21 cellular contexts compared by ENCODE assay signal in genomic region chr5:132193165-132193694, GRCh38. TPM values are rescaled to one million over a fixed set of nuclear protein-coding genes. Genes with fewer than 3 reads are reported as not detected.
DNase-seq lines count a peak whose midpoint lies in the region; ATAC-seq and TF ChIP-seq lines count a peak whose summit lies in the region.
"Had no signal": no experiment of that assay in that cellular context is flagged by ENCODE, and none has a peak within 500 bp of the region (broad histone marks: within the 10 kb centered on the region; RNA-seq: fewer than 3 reads in every experiment).

No MANE protein-coding gene starts in this region.

- no peaks in the 10 kb centered on the region for H3K36me3 ChIP-seq in breast epithelium
- H3K36me3 ChIP-seq in liver (ENCODE audit: control insufficient read depth in 4 of 4, insufficient read depth in 3 of 4, low read depth in 1 of 4, low read length in 3 of 4) = peaks cover 0 to 3% (median under 1%) of the 10 kb centered on the region in 4 donors

- peak overlapping the region; percentile 13 for H3K27ac Mint-ChIP-seq in MCF 10A (ENCODE audit: low read depth, unreplicated experiment)
- H3K27ac Mint-ChIP-seq: CD8-positive, alpha-beta T cell; GM23338 had no signal

- H3K4me1 Mint-ChIP-seq in MCF 10A (ENCODE audit: insufficient read depth, unreplicated experiment) = peaks cover 9% of the 10 kb centered on the region
- H3K4me1 Mint-ChIP-seq: GM23338 had no signal

- H3K27me3 ChIP-seq in breast epithelium (no peaks in the 10 kb centered on the region), liver (ENCODE audit: control insufficient read depth in 4 of 4, insufficient read depth in 4 of 4, low read length in 3 of 4) (no peaks in the 10 kb centered on the region)

- BruUV-seq in MCF 10A (replicated peaks; lab: Mats Ljungman, UMichigan) = no TSS peak

- H3K27ac ChIP-seq in breast epithelium (no peak overlapping the region), liver (ENCODE audit: low read depth in 1 of 2, low read length in 2 of 2) (no peak overlapping the region)
- H3K27ac ChIP-seq: KMS-11 had no signal

- no peak for TF ChIP-seq CTCF in MCF 10A (IDR thresholded peaks at IDR 0.05; ENCODE audit: unreplicated experiment)
- no peak for TF ChIP-seq CTCF in breast epithelium (IDR thresholded peaks at IDR 0.05)
- no peak for TF ChIP-seq CTCF in liver (IDR thresholded peaks at IDR 0.05; ENCODE audit: low read depth, low read length, missing input control)

- H3K9ac ChIP-seq in liver (ENCODE audit: low read depth in 1 of 2, low read length in 2 of 2) = no peak overlapping the region
- H3K9ac ChIP-seq: KMS-11 had no signal

- H3K27me3 Mint-ChIP-seq in MCF 10A (ENCODE audit: insufficient read depth, unreplicated experiment) = no peaks in the 10 kb centered on the region

- no peaks in the 10 kb centered on the region for H3K4me1 ChIP-seq in breast epithelium
- no peaks in the 10 kb centered on the region for H3K4me1 ChIP-seq in liver (ENCODE audit: control insufficient read depth in 4 of 4, insufficient read depth in 4 of 4, low read length in 3 of 4)
- H3K4me1 ChIP-seq: HAP-1 had no signal

- no peak overlapping the region for H3K4me3 Mint-ChIP-seq in MCF 10A (ENCODE audit: unreplicated experiment)
- H3K4me3 Mint-ChIP-seq: CD8-positive, alpha-beta T cell; GM23338 had no signal

- POLR2A ChIA-PET in MCF 10A (lab: Yijun Ruan, JAX) = interaction anchor here (1.9 kb wide), 1 partner anchor 22 kb away, joined by 5 read pairs; no protein-coding TSS in a partner anchor

- intact Hi-C loops in MCF 10A (cut with micrococcal nuclease) = no loop called here
- intact Hi-C loops in breast epithelium (cut with DNase I; ENCODE audit: low total_unique reads) = no loop called here

- H3K9me3 ChIP-seq in breast epithelium (no peaks in the 10 kb centered on the region), liver (ENCODE audit: control insufficient read depth in 4 of 4, low read length in 3 of 4) (no peaks in the 10 kb centered on the region)
- H3K9me3 ChIP-seq: HAP-1 had no signal

- WGBS in liver = 84% methylated on average over 2 of the region's 2 CpGs

- no peak for TF ChIP-seq POLR2A in breast epithelium (IDR thresholded peaks at IDR 0.05)

- ATAC-seq in GM18870 (IDR thresholded peaks at IDR 0.05; ENCODE audit: unreplicated experiment) = no peak
- ATAC-seq: CD8-positive, alpha-beta T cell; GM23338 had no signal

- no peaks in the 10 kb centered on the region for H3K9me3 Mint-ChIP-seq in MCF 10A (ENCODE audit: unreplicated experiment)
- H3K9me3 Mint-ChIP-seq: CD8-positive, alpha-beta T cell; GM23338 had no signal

- no peak for TF ChIP-seq RAD21 in liver (IDR thresholded peaks at IDR 0.05)

- H3K36me3 Mint-ChIP-seq in MCF 10A (ENCODE audit: insufficient read depth, unreplicated experiment) = peaks cover 37% of the 10 kb centered on the region
- H3K36me3 Mint-ChIP-seq: CD8-positive, alpha-beta T cell had no signal

- CTCF ChIA-PET in MCF 10A (lab: Yijun Ruan, JAX) = interaction anchor here (0.7 to 3.9 kb wide), 4 partner anchors 13 to 294 kb away, joined by 3 to 36 read pairs (median 7); no protein-coding TSS in a partner anchor

- H3K4me3 ChIP-seq in breast epithelium = no peak overlapping the region
- no peak overlapping the region for H3K4me3 ChIP-seq in liver (ENCODE audit: low read depth in 1 of 3, low read length in 3 of 3)
- H3K4me3 ChIP-seq: GM23338, HAP-1 had no signal

- DNase-seq in NCI-H1694 (lab: John Stamatoyannopoulos, UW) (peak; percentile 36), NCI-H1694 treated with DMSO at 0.1 percent for 48 hours (lab: John Stamatoyannopoulos, UW) (no peak), MCF 10A (ENCODE audit: unreplicated experiment) (no peak), breast epithelium (ENCODE audit: low spot score in 2 of 2) (no peak), RKO (ENCODE audit: low spot score) (no peak)
- DNase-seq: AML-193; C1 segment of cervical spinal cord; Calu3; CD8-positive, alpha-beta T cell; DMS153; GDM1; NCI-H1930; NCI-H226; NCI-H510A treated with DMSO at 0.1 percent for 48 hours; OCI-M1; SHP77 had no signal

TF ChIP-seq in liver, 16 proteins besides CTCF, POLR2A, EP300 and RAD21:
- peak; percentile 37 for TF ChIP-seq NR2F2 (IDR thresholded peaks at IDR 0.05)
- no peak for TF ChIP-seq REST (IDR thresholded peaks at IDR 0.05)
- TF ChIP-seq RXRA (IDR thresholded peaks at IDR 0.05) = peak in 1 of 2 donors; percentile 31

RNA-seq across cellular contexts. Expression of gene P4HA2, which starts 34.4 kb away (rescaled TPM):
- total RNA-seq in MCF 10A (2022) (53.1 and 91.1 TPM in 2 replicates), breast epithelium (10 to 100 TPM; 21.8 to 34.8 (median 26.2) TPM), liver (1 to 10 TPM; 5.1 to 7.9 TPM)
- 1 to 10 TPM; 4.6 to 7.2 TPM for polyA plus RNA-seq in liver
- total RNA-seq: CD8-positive, alpha-beta T cell had no signal
